23 cellular contexts compared by ENCODE assay signal in genomic region chr22:43407591-43407990, GRCh38. TPM values are rescaled to one million over a fixed set of nuclear protein-coding genes. Genes with fewer than 3 reads are reported as not detected.
DNase-seq lines count a peak whose midpoint lies in the region; ATAC-seq, FAIRE-seq and TF ChIP-seq lines count a peak whose summit lies in the region.
"Had no signal": no experiment of that assay in that cellular context is flagged by ENCODE, and none has a peak within 500 bp of the region (broad histone marks: within the 10 kb centered on the region; RNA-seq: fewer than 3 reads in every experiment).

No MANE protein-coding gene starts in this region.

- in situ Hi-C loops in HepG2 (cut with HindIII; ENCODE audit: extremely low pct_ligation_motif_present, low pct_unique_long_range_greater_than_20kb): no loop called here

- POLR2A ChIA-PET in HepG2 (lab: Yijun Ruan, JAX): interaction anchor here (1.3 to 2.2 kb wide), 4 partner anchors 8 to 19 kb away, joined by 5 to 17 read pairs (median 7); no protein-coding TSS in a partner anchor

- TF ChIP-seq POLR2A in HepG2 (IDR thresholded peaks at IDR 0.05; ENCODE audit: insufficient read depth in 1 of 2, low read depth in 2 of 2, low read length in 2 of 2): no peak
- TF ChIP-seq POLR2A in spleen (IDR thresholded peaks at IDR 0.05): no peak

- no CpG with 5 or more reads among the region's 4 CpGs for WGBS in HepG2 (ENCODE audit: low lambda C conversion rate)
- 49 to 68% (median 56%) methylated on average over 4 of the region's 4 CpGs for WGBS in spleen, 5 donors

- intact Hi-C loops in left ventricle myocardium superior (cut with micrococcal nuclease) (no loop called here), HepG2 (cut with micrococcal nuclease; ENCODE audit: unreplicated experiment) (no loop called here), spleen (cut with DNase I; ENCODE audit: low total_unique reads) (no loop called here)

- DNase-seq in left ventricle myocardium superior (peak; percentile 9), right atrium auricular region (ENCODE audit: low spot score) (no peak), NCI-H69 (lab: John Stamatoyannopoulos, UW) (peak; percentile 59), HepG2 (ENCODE audit: low spot score) (no peak), spleen (peak; percentile 30), caudate nucleus (lab: John Stamatoyannopoulos, UW) (no peak)
- DNase-seq in stimulated activated naive CD4-positive, alpha-beta T cell treated with Interleukin-2 at 50 U/mL for 16 hours (lab: John Stamatoyannopoulos, UW): no peak
- DNase-seq: CD4-positive, alpha-beta T cell; DMS153; DMS79; GDM1; HCEC 1CT; HFFc6 had no signal

- H3K27ac ChIP-seq in right atrium auricular region: no peak overlapping the region
- no peak overlapping the region for H3K27ac ChIP-seq in HepG2 (ENCODE audit: extremely low read length, insufficient read depth, low read length)
- no peak overlapping the region for H3K27ac ChIP-seq in spleen
- H3K27ac ChIP-seq in caudate nucleus (ENCODE audit: low read depth, low read length): no peak overlapping the region
- H3K27ac ChIP-seq: C4-2B had no signal

- CTCF ChIA-PET in HepG2 (lab: Yijun Ruan, JAX; ENCODE audit: low intra/inter-chr PET ratio, low total read pairs): no interaction called here

- H3K36me3 ChIP-seq in right atrium auricular region (no peaks in the 10 kb centered on the region), HepG2 (replicated peaks in 1 of 2; ENCODE audit: control insufficient read depth in 1 of 2, insufficient read depth in 2 of 2, low read length in 2 of 2) (no peaks in the 10 kb centered on the region), spleen (no peaks in the 10 kb centered on the region)

- H2AFZ ChIP-seq in HepG2 (ENCODE audit: low read length): no peak overlapping the region
- H2AFZ ChIP-seq: GM23338 had no signal

- no peak for FAIRE-seq in HepG2 (lab: Jason Lieb, UNC)
- FAIRE-seq: A204.1, GM12892, GM18507, H54 had no signal

- no peak for TF ChIP-seq RAD21 in HepG2 (CRISPR knock-in tag; IDR thresholded peaks at IDR 0.05)

- no peak for TF ChIP-seq CTCF in right atrium auricular region (IDR thresholded peaks at IDR 0.05)
- no peak for TF ChIP-seq CTCF in HepG2 (CRISPR knock-in tag; IDR thresholded peaks at IDR 0.05)
- no peak for TF ChIP-seq CTCF in spleen (IDR thresholded peaks at IDR 0.05 in 8 of 11, conservative IDR thresholded peaks at IDR 0.05 in 3 of 11)

- H3K4me1 ChIP-seq in right atrium auricular region (no peaks in the 10 kb centered on the region), HepG2 (ENCODE audit: insufficient read depth, low read length) (peaks cover 40% of the 10 kb centered on the region), spleen (peaks cover 0 to 4% (median 0%) of the 10 kb centered on the region in 6 donors)
- H3K4me1 ChIP-seq: Caco-2 had no signal

- ATAC-seq in left ventricle myocardium superior (no peak), HepG2 (peak; percentile 9; the same call in 1 of the 3 replicates), HG02981 (IDR thresholded peaks at IDR 0.05; ENCODE audit: unreplicated experiment) (no peak)

- H4K20me1 ChIP-seq in HepG2 (ENCODE audit: insufficient read depth, low read length): no peaks in the 10 kb centered on the region

- H3K27me3 ChIP-seq in right atrium auricular region (no peaks in the 10 kb centered on the region), HepG2 (ENCODE audit: control insufficient read depth in 1 of 2, insufficient read depth in 2 of 2, low read length in 2 of 2) (peaks cover 0 to 2% of the 10 kb centered on the region in 2 experiments; a peak in 1 of 5 replicates), spleen (replicated peaks in 1 of 7) (peaks cover 0 to 63% (median 20%) of the 10 kb centered on the region in 7 donors)

- H3K4me3 ChIP-seq in right atrium auricular region (no peak overlapping the region), HepG2 (replicated peaks in 1 of 3; ENCODE audit: insufficient read depth in 1 of 3, low read depth in 2 of 3, low read length in 3 of 3) (peak overlapping the region in 1 of 3 experiments; percentile 26; a peak in 1 of 6 replicates), spleen (no peak overlapping the region)
- H3K4me3 ChIP-seq: GM23338 had no signal

- H3K9ac ChIP-seq in HepG2 (ENCODE audit: insufficient read depth, low read depth, low read length): no peak overlapping the region

- H3K9me3 ChIP-seq in right atrium auricular region: no peaks in the 10 kb centered on the region
- no peaks in the 10 kb centered on the region for H3K9me3 ChIP-seq in HepG2 (ENCODE audit: low read length)
- peaks cover 0 to under 1% (median 0%) of the 10 kb centered on the region in 8 donors for H3K9me3 ChIP-seq in spleen
- H3K9me3 ChIP-seq: Caco-2 had no signal

- no TSS peak for BruUV-seq in HepG2 (replicated peaks; lab: Mats Ljungman, UMichigan)

- peak overlapping the region; percentile 45 for H3K4me2 ChIP-seq in HepG2 (ENCODE audit: low read depth, low read length)
- H3K4me2 ChIP-seq: GM23338 had no signal

- TF ChIP-seq EP300 in HepG2 (IDR thresholded peaks at IDR 0.05; ENCODE audit: low read depth in 2 of 2, low read length in 2 of 2) (no peak), HepG2 (CRISPR knock-in tag; IDR thresholded peaks at IDR 0.05; ENCODE audit: borderline replicate concordance) (no peak)

- no peaks in the 10 kb centered on the region for H3K79me2 ChIP-seq in HepG2 (ENCODE audit: insufficient read depth, low read length)

TF ChIP-seq in HepG2, 621 proteins besides CTCF, POLR2A, EP300 and RAD21 (continues in another document):
- TF ChIP-seq ZBTB25 (CRISPR knock-in tag; IDR thresholded peaks at IDR 0.05) (0 out of 2 replicates have a peak, but pooled peaks have one; percentile 12), ZNF224 (CRISPR knock-in tag; IDR thresholded peaks at IDR 0.05) (0 out of 2 replicates have a peak, but pooled peaks have one; percentile 29), YY1 (IDR thresholded peaks at IDR 0.05; ENCODE audit: insufficient read depth, insufficient replicate concordance, low read depth, low read length) (no peak), ZFY (CRISPR knock-in tag; IDR thresholded peaks at IDR 0.05) (0 out of 2 replicates have a peak, but pooled peaks have one; percentile 9), HOXA5 (CRISPR knock-in tag; IDR thresholded peaks at IDR 0.05) (0 out of 2 replicates have a peak, but pooled peaks have one; percentile 11), ZMAT3 (CRISPR knock-in tag; conservative IDR thresholded peaks at IDR 0.05) (no peak), ZNF556 (CRISPR knock-in tag; IDR thresholded peaks at IDR 0.05; ENCODE audit: borderline replicate concordance) (no peak), ZNF605 (CRISPR knock-in tag; IDR thresholded peaks at IDR 0.05) (no peak)

RNA-seq across cellular contexts. Expression of gene MPPED1, which starts 4.2 kb away (rescaled TPM):
- total RNA-seq in left ventricle myocardium superior: not detected
- not detected for total RNA-seq in right atrium auricular region
- total RNA-seq in HepG2 (2016; rRNA removed; fragmentation: Illumina TruSeq; extraction: Trizol): not detected in 2 replicates
- not detected in 2 replicates for total RNA-seq in HepG2 (2016; cell fraction: cytosol; rRNA removed; fragmentation: Illumina TruSeq; extraction: Trizol; ENCODE audit: low read depth)
- not detected in 2 replicates for total RNA-seq in HepG2 (2016; cell fraction: insoluble cytoplasmic fraction; rRNA removed; fragmentation: Illumina TruSeq; extraction: Trizol)
- total RNA-seq in HepG2 (2016; cell fraction: membrane; rRNA removed; fragmentation: Illumina TruSeq; extraction: Trizol): not detected in 2 replicates
- not detected in 2 replicates for total RNA-seq in HepG2 (2016; cell fraction: nucleus; rRNA removed; fragmentation: Illumina TruSeq; extraction: Trizol)
- polyA plus RNA-seq in HepG2 (2011; rRNA removed): 0.77 and 1.2 TPM in 2 replicates
- 0.78 and 0.81 TPM in 2 replicates for polyA plus RNA-seq in HepG2 (2011; cell fraction: cytosol; rRNA removed)
- polyA plus RNA-seq in HepG2 (2011; cell fraction: nucleus; rRNA removed): 0.59 and 0.83 TPM in 2 replicates
- 0.63 and 0.94 TPM in 2 replicates for polyA plus RNA-seq in HepG2 (2012)
- polyA plus RNA-seq in HepG2 (2016; cell fraction: cytosol; fragmentation: Illumina TruSeq; extraction: Trizol; ENCODE audit: low read depth): not detected in 2 replicates
- not detected in 2 replicates for polyA plus RNA-seq in HepG2 (2016; cell fraction: insoluble cytoplasmic fraction; fragmentation: Illumina TruSeq; extraction: Trizol; ENCODE audit: low read depth)
- polyA plus RNA-seq in HepG2 (2016; cell fraction: membrane; fragmentation: Illumina TruSeq; extraction: Trizol; ENCODE audit: low read depth): not detected in 2 replicates
- not detected in 2 replicates for polyA plus RNA-seq in HepG2 (2016; cell fraction: nucleus; fragmentation: Illumina TruSeq; extraction: Trizol; ENCODE audit: insufficient read depth, low read depth)
- polyA minus RNA-seq in HepG2 (2011; rRNA and poly(A)+ RNA removed; ENCODE audit: low replicate concordance): 0.90 TPM in 1 of 2 replicates, not detected in the other
- 0.44 and 0.49 TPM in 2 replicates for polyA minus RNA-seq in HepG2 (2011; cell fraction: cytosol; rRNA and poly(A)+ RNA removed)
- 0.26 and 0.75 TPM in 2 replicates for polyA minus RNA-seq in HepG2 (2011; cell fraction: nucleus; rRNA and poly(A)+ RNA removed)
- total RNA-seq in spleen: under 1 TPM in 1 of 7 donors, not detected in 6; 0.13 TPM
- under 1 TPM; 0.02 to 0.04 (median 0.03) TPM for polyA plus RNA-seq in spleen
- total RNA-seq: Caco-2; CD4-positive, alpha-beta T cell; Daoy; HFFc6 had no signal
- polyA plus RNA-seq: BJ, GM23338 had no signal

Comparison
In these comparisons a context has a peak if more than half of its experiments do, and no peak if none do; other contexts are left out.
1. DNase-seq: peak in left ventricle myocardium superior (single experiment), NCI-H69 (single experiment) and spleen (single experiment); none in right atrium auricular region (single experiment), HepG2 (single experiment), caudate nucleus (0 of 61) and stimulated activated naive CD4-positive, alpha-beta T cell treated with Interleukin-2 at 50 U/mL for 16 hours (single experiment).